21 cellular contexts compared by ENCODE assay signal in the genomic region with DNA sequence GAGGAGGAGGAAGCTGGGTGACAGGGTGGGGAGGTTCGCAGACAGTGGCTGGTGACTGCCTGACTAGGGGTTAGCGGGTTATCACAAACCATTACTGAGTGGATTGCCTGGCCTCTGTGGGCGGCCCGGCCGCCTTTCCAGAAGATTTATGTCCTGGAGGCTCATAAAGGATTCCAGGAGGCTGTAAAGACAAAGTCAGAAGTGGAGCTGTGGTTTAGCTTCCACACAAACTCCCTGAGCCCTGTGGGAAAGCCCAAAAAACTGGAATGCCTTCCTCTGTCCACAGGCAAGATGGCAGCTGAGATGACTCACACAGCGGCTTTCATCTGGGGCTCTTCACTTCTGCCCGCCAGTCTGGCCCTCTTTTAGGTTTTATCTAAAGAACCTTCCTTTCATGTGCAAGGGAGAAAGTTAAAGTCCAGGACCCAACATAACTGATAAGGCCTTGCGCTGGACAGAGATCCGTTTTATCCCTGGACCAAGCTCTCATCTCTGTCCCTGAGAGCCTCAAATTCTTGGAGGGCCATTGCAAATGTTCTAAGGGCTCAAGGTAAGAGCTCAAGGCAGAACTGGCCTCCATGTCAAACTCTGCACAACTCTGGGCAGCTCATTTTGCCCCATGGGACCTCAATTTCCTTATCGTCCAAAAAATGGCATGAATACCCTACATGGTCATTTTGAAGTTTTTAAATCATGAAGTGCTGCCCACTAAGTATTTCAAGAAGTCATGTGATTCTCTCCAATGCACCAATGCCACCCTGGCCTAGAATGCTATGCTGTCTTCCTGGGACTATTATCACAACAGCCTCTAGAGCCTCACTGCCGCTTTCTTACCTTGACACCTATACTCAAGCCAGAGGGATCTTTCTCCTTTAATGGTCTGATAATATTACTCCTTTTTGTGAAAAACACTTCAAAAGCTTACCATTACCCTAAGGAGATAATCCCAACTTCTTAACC.
"Had no signal": no experiment of that assay in that cellular context is flagged by ENCODE, and none has a peak within 500 bp of the region (broad histone marks: within the 10 kb centered on the region; RNA-seq: fewer than 3 reads in every experiment).

No MANE protein-coding gene starts in this region.

- H3K4me3 ChIP-seq: body of pancreas, colonic mucosa, mucosa of descending colon, thyroid gland, uterus had no signal

- H3K4me1 ChIP-seq: body of pancreas, colonic mucosa, foreskin keratinocyte, thyroid gland, uterus had no signal

- H3K27ac ChIP-seq: body of pancreas, colonic mucosa, foreskin keratinocyte, thyroid gland, uterus had no signal

- H3K36me3 ChIP-seq: colonic mucosa, thyroid gland, uterus had no signal

- ATAC-seq: body of pancreas; foreskin keratinocyte; left cardiac atrium; mucosa of descending colon; natural killer cell; stimulated activated naive B cell treated with anti-CD40 and anti-IgM and Interleukin-4, amounts not matched to agents 10 μg/mL and 1 μg/mL and 100 μg/mL, for 72 hours; WTC11 had no signal

- H3K4me3 Mint-ChIP-seq: activated CD4-positive, alpha-beta memory T cell treated with anti-CD3 and anti-CD28 coated beads, Interleukin-2, amount 10 ng/mL, durations not matched to agents 7 days and 5 days; activated T-cell treated with anti-CD3 and anti-CD28 coated beads, Interleukin-2, amount 50 U/mL, for 24 hours; natural killer cell; stimulated activated naive B cell treated with anti-CD40 and anti-IgM and Interleukin-4, amounts not matched to agents 10 μg/mL and 1 μg/mL and 100 μg/mL, for 72 hours; WTC11 had no signal

- DNase-seq: activated CD4-positive, alpha-beta memory T cell treated with anti-CD3 and anti-CD28 coated beads, Interleukin-2, amount 10 ng/mL, durations not matched to agents 7 days and 5 days; activated CD4-positive, alpha-beta T cell treated with anti-CD3 and anti-CD28 coated beads for 4 hours; activated naive CD4-positive, alpha-beta T cell treated with anti-CD3 and anti-CD28 coated beads, Interleukin-2, amount 50 U/mL, for 16 hours; activated T-cell treated with anti-CD3 and anti-CD28 coated beads, Interleukin-2, amount 50 U/mL, for 24 hours; body of pancreas; central memory CD4-positive, alpha-beta T cell; colonic mucosa; foreskin keratinocyte; left cardiac atrium; mucosa of descending colon; natural killer cell; nucleus accumbens; posterior cingulate gyrus; retina; stimulated activated CD4-positive, alpha-beta T cell treated with anti-CD3 and anti-CD28 coated beads, Interleukin-15, amount 100 ng/mL, for 24 hours; stimulated activated CD4-positive, alpha-beta T cell treated with anti-CD3 and anti-CD28 coated beads, Interleukin-4, amount 100 ng/mL, for 1 hour; stimulated activated naive B cell treated with anti-CD40 and anti-IgM and Interleukin-4, amounts not matched to agents 10 μg/mL and 1 μg/mL and 100 μg/mL, for 72 hours; T-helper 2 cell; thyroid gland; uterus had no signal

- H3K27me3 ChIP-seq: body of pancreas, colonic mucosa, foreskin keratinocyte, thyroid gland, uterus had no signal

- H3K9me3 ChIP-seq: body of pancreas, colonic mucosa, mucosa of descending colon, thyroid gland, uterus had no signal

- H3K27ac Mint-ChIP-seq: activated CD4-positive, alpha-beta memory T cell treated with anti-CD3 and anti-CD28 coated beads, Interleukin-2, amount 10 ng/mL, durations not matched to agents 7 days and 5 days; activated T-cell treated with anti-CD3 and anti-CD28 coated beads, Interleukin-2, amount 50 U/mL, for 24 hours; natural killer cell; stimulated activated naive B cell treated with anti-CD40 and anti-IgM and Interleukin-4, amounts not matched to agents 10 μg/mL and 1 μg/mL and 100 μg/mL, for 72 hours; WTC11 had no signal

- H3K27me3 Mint-ChIP-seq: activated CD4-positive, alpha-beta memory T cell treated with anti-CD3 and anti-CD28 coated beads, Interleukin-2, amount 10 ng/mL, durations not matched to agents 7 days and 5 days; activated T-cell treated with anti-CD3 and anti-CD28 coated beads, Interleukin-2, amount 50 U/mL, for 24 hours; stimulated activated naive B cell treated with anti-CD40 and anti-IgM and Interleukin-4, amounts not matched to agents 10 μg/mL and 1 μg/mL and 100 μg/mL, for 72 hours had no signal

- H3K4me1 Mint-ChIP-seq: activated CD4-positive, alpha-beta memory T cell treated with anti-CD3 and anti-CD28 coated beads, Interleukin-2, amount 10 ng/mL, durations not matched to agents 7 days and 5 days; natural killer cell; stimulated activated naive B cell treated with anti-CD40 and anti-IgM and Interleukin-4, amounts not matched to agents 10 μg/mL and 1 μg/mL and 100 μg/mL, for 72 hours had no signal
